In the genomic region with DNA sequence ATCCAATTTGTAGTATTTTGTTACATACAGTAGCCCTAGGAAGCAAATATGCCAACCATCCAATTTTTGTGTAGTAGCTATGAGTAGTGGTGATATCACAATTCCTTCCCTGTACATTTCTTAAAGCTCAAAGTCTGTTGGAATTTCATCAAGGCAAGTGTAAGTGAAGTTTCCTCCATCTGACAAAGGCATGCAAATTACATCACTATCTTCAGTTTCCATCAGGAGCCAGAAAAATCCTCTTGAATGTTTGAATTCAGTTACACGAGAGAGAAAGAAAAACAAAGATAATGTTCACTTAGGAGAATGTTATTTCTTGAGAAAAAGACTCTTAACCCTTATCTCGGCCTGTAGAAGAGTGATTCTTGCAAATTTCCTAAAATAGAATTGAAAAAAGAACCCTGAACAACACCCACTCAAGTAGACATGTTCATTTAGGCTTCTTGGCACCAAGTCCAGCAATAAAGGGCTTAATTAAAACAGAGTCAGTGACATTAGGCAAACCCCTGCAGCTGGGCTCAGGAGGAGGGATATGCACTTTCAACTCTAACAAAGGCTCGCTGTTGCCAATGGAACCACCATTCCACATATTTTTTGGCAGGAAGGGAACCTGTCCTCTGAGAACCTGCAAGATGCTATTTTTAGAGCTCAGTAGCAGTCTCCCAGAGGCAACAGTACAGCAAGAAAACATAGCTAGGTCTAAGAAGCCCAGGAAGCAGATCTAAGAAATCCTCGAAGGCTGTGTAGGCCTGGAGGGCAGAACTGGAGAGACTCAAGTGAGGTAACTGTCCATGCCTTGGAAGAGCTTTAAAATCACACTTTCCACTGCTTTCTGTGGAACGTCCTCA, we compare ENCODE assay signal across 10 cellular contexts.
DNase-seq lines count a peak whose midpoint lies in the region; ATAC-seq and TF ChIP-seq lines count a peak whose summit lies in the region.
"Had no signal": no experiment of that assay in that cellular context is flagged by ENCODE, and none has a peak within 500 bp of the region (broad histone marks: within the 10 kb centered on the region; RNA-seq: fewer than 3 reads in every experiment).

No MANE protein-coding gene starts in this region.

- ATAC-seq in gastroesophageal sphincter (peak; percentile 20), HG02623 (IDR thresholded peaks at IDR 0.05; ENCODE audit: unreplicated experiment) (no peak)
- no peak for ATAC-seq in effector memory CD8-positive, alpha-beta T cell (replicated peaks)

- H3K27ac Mint-ChIP-seq in effector memory CD8-positive, alpha-beta T cell, result no peak overlapping the region
- H3K27ac Mint-ChIP-seq in activated CD4-positive, alpha-beta memory T cell treated with anti-CD3 and anti-CD28 coated beads for 36 hours, result no peak overlapping the region

- H4K20me1 ChIP-seq in SK-N-SH (ENCODE audit: insufficient read depth), result no peaks in the 10 kb centered on the region

- H3K4me1 Mint-ChIP-seq in effector memory CD8-positive, alpha-beta T cell (ENCODE audit: low read depth in 2 of 2), result no peaks in the 10 kb centered on the region
- peaks cover 4% of the 10 kb centered on the region for H3K4me1 Mint-ChIP-seq in activated CD4-positive, alpha-beta memory T cell treated with anti-CD3 and anti-CD28 coated beads for 36 hours (ENCODE audit: low read depth)

- H3F3A ChIP-seq in SK-N-SH (replicated peaks; ENCODE audit: insufficient read depth), result peaks cover 51% of the 10 kb centered on the region

- no peaks in the 10 kb centered on the region for H3K27me3 ChIP-seq in SK-N-SH (ENCODE audit: insufficient read depth)
- no peaks in the 10 kb centered on the region for H3K27me3 ChIP-seq in gastroesophageal sphincter

- intact Hi-C loops in activated CD4-positive, alpha-beta memory T cell treated with anti-CD3 and anti-CD28 coated beads for 36 hours (cut with micrococcal nuclease), result no loop called here

- TF ChIP-seq EP300 in SK-N-SH (IDR thresholded peaks at IDR 0.05; ENCODE audit: borderline replicate concordance in 1 of 2, low read depth in 1 of 2, low read length in 1 of 2) (peak in 1 of 2 experiments; percentile 60; a peak in 1 of 4 replicates), gastroesophageal sphincter (IDR thresholded peaks at IDR 0.05) (no peak)

- H3K36me3 ChIP-seq in SK-N-SH (replicated peaks in 1 of 2; ENCODE audit: control insufficient read depth in 1 of 2, insufficient read depth in 2 of 2, low read length in 1 of 2) (no peaks in the 10 kb centered on the region), gastroesophageal sphincter (no peaks in the 10 kb centered on the region)

- H3K4me1 ChIP-seq in SK-N-SH (ENCODE audit: control insufficient read depth in 1 of 2, insufficient read depth in 2 of 2, low read depth in 1 of 2, low read length in 1 of 2) (peaks cover 12 to 47% of the 10 kb centered on the region in 2 experiments), gastroesophageal sphincter (peaks cover 9 to 61% (median 23%) of the 10 kb centered on the region in 3 donors)

- peaks cover 0 to 2% of the 10 kb centered on the region in 2 donors for H3K9me3 Mint-ChIP-seq in effector memory CD8-positive, alpha-beta T cell
- peaks cover 4% of the 10 kb centered on the region for H3K9me3 Mint-ChIP-seq in activated CD4-positive, alpha-beta memory T cell treated with anti-CD3 and anti-CD28 coated beads for 36 hours

- no peak overlapping the region for H2AFZ ChIP-seq in SK-N-SH (ENCODE audit: low read depth)

- no peaks in the 10 kb centered on the region for H3K79me2 ChIP-seq in SK-N-SH (ENCODE audit: insufficient read depth)

- H3K4me3 Mint-ChIP-seq in effector memory CD8-positive, alpha-beta T cell, result no peak overlapping the region
- H3K4me3 Mint-ChIP-seq in activated CD4-positive, alpha-beta memory T cell treated with anti-CD3 and anti-CD28 coated beads for 36 hours, result no peak overlapping the region

- H3K4me2 ChIP-seq in SK-N-SH, result peak overlapping the region; percentile 59

- WGBS in SK-N-SH (ENCODE audit: low lambda C conversion rate), result 59% methylated on average over 5 of the region's 5 CpGs
- WGBS in gastroesophageal sphincter (ENCODE audit: low coverage in 1 of 2), 2 donors, result 26 to 27% methylated on average over 2 to 4 of the region's 5 CpGs

- peak; percentile 33 for DNase-seq in ELF-1 (ENCODE audit: low read depth, low spot score)
- no peak for DNase-seq in SK-N-SH
- DNase-seq in retinal pigment epithelial cell (ENCODE audit: low read depth), result peak; percentile 82
- no peak for DNase-seq in effector memory CD8-positive, alpha-beta T cell
- DNase-seq in activated CD4-positive, alpha-beta memory T cell treated with anti-CD3 and anti-CD28 coated beads for 36 hours, result no peak
- no peak for DNase-seq in activated naive CD4-positive, alpha-beta T cell (lab: John Stamatoyannopoulos, UW)
- DNase-seq: activated gamma-delta T cell treated with Interleukin-2 at 50 U/mL for 16 hours; stimulated activated CD4-positive, alpha-beta T cell treated with anti-CD3 and anti-CD28 coated beads, Interleukin-4, amount 100 ng/mL, for 24 hours had no signal

- H3K4me3 ChIP-seq in SK-N-SH (ENCODE audit: low read depth in 2 of 2, low read length in 1 of 2), result no peak overlapping the region
- H3K4me3 ChIP-seq in gastroesophageal sphincter, result no peak overlapping the region
- no peak overlapping the region for H3K4me3 ChIP-seq in retinal pigment epithelial cell (ENCODE audit: low read length)

- H3K9ac ChIP-seq in SK-N-SH, result peak overlapping the region; percentile 10; the same call in 1 of the 2 replicates

- CTCF ChIA-PET in SK-N-SH (lab: Yijun Ruan, JAX), result no interaction called here
- CTCF ChIA-PET in activated CD4-positive, alpha-beta memory T cell treated with anti-CD3 and anti-CD28 coated beads for 36 hours (lab: Charles Lee), result no interaction called here

- no peaks in the 10 kb centered on the region for H3K9me2 ChIP-seq in SK-N-SH

- H3K36me3 Mint-ChIP-seq in effector memory CD8-positive, alpha-beta T cell (ENCODE audit: insufficient read depth), result no peaks in the 10 kb centered on the region
- no peaks in the 10 kb centered on the region for H3K36me3 Mint-ChIP-seq in activated CD4-positive, alpha-beta memory T cell treated with anti-CD3 and anti-CD28 coated beads for 36 hours

- H3K9me3 ChIP-seq in SK-N-SH (no peaks in the 10 kb centered on the region), gastroesophageal sphincter (no peaks in the 10 kb centered on the region)

- no peak for TF ChIP-seq RAD21 in SK-N-SH (IDR thresholded peaks at IDR 0.05; ENCODE audit: low read length)

- no peak for TF ChIP-seq POLR2A in gastroesophageal sphincter (IDR thresholded peaks at IDR 0.05)

- TF ChIP-seq CTCF in SK-N-SH (IDR thresholded peaks at IDR 0.05) (no peak), gastroesophageal sphincter (IDR thresholded peaks at IDR 0.05) (no peak), retinal pigment epithelial cell (conservative IDR thresholded peaks at IDR 0.05; ENCODE audit: low read depth, low read length) (no peak)

- POLR2A ChIA-PET in SK-N-SH (lab: Yijun Ruan, JAX), result no interaction called here
- POLR2A ChIA-PET in activated CD4-positive, alpha-beta memory T cell treated with anti-CD3 and anti-CD28 coated beads for 36 hours (lab: Charles Lee), result no interaction called here

- peak overlapping the region; percentile 60 to 86; a peak in 3 of 4 replicates for H3K27ac ChIP-seq in SK-N-SH (ENCODE audit: low read depth in 2 of 2, low read length in 1 of 2)
- H3K27ac ChIP-seq in gastroesophageal sphincter, result peak overlapping the region; percentile 43 to 82 (median 66)

- peaks cover 7 to 25% of the 10 kb centered on the region in 2 donors for H3K27me3 Mint-ChIP-seq in effector memory CD8-positive, alpha-beta T cell
- H3K27me3 Mint-ChIP-seq in activated CD4-positive, alpha-beta memory T cell treated with anti-CD3 and anti-CD28 coated beads for 36 hours, result peaks cover 5% of the 10 kb centered on the region

TF ChIP-seq in SK-N-SH, 30 proteins besides CTCF, POLR2A, EP300 and RAD21 (continues in another document):
- TF ChIP-seq GABPA (IDR thresholded peaks at IDR 0.05; ENCODE audit: low read depth) (no peak), SMC3 (IDR thresholded peaks at IDR 0.05; ENCODE audit: low read depth, low read length) (no peak), POLR2AphosphoS5 (IDR thresholded peaks at IDR 0.05; ENCODE audit: low read depth, low read length) (no peak), NFIC (IDR thresholded peaks at IDR 0.05; ENCODE audit: borderline replicate concordance) (0 out of 2 replicates have a peak, but pooled peaks have one; percentile 36), TAF1 (IDR thresholded peaks at IDR 0.05; ENCODE audit: borderline replicate concordance, low read depth, low read length) (no peak), FOSL2 (IDR thresholded peaks at IDR 0.05; ENCODE audit: borderline replicate concordance, low read depth) (no peak; the same call in 1 of the 2 replicates), TCF12 (IDR thresholded peaks at IDR 0.05) (peak; percentile 74), TEAD4 (IDR thresholded peaks at IDR 0.05; ENCODE audit: borderline replicate concordance, insufficient read depth) (peak; percentile 67; the same call in 1 of the 2 replicates), CHD2 (IDR thresholded peaks at IDR 0.05; ENCODE audit: low read length, partially characterized antibody) (no peak), SIN3A (IDR thresholded peaks at IDR 0.05; ENCODE audit: borderline replicate concordance, low read depth, low read length) (no peak), MEF2A (IDR thresholded peaks at IDR 0.05; ENCODE audit: borderline replicate concordance, low read depth) (no peak), JUND (IDR thresholded peaks at IDR 0.05) (peak; percentile 49; the same call in 1 of the 2 replicates), NRF1 (IDR thresholded peaks at IDR 0.05; ENCODE audit: low read depth, low read length) (no peak)
- TF ChIP-seq, protein P1, sequence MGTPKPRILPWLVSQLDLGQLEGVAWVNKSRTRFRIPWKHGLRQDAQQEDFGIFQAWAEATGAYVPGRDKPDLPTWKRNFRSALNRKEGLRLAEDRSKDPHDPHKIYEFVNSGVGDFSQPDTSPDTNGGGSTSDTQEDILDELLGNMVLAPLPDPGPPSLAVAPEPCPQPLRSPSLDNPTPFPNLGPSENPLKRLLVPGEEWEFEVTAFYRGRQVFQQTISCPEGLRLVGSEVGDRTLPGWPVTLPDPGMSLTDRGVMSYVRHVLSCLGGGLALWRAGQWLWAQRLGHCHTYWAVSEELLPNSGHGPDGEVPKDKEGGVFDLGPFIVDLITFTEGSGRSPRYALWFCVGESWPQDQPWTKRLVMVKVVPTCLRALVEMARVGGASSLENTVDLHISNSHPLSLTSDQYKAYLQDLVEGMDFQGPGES (IDR thresholded peaks at IDR 0.05; ENCODE audit: low read depth, low read length), result no peak
- TF ChIP-seq, protein P2, sequence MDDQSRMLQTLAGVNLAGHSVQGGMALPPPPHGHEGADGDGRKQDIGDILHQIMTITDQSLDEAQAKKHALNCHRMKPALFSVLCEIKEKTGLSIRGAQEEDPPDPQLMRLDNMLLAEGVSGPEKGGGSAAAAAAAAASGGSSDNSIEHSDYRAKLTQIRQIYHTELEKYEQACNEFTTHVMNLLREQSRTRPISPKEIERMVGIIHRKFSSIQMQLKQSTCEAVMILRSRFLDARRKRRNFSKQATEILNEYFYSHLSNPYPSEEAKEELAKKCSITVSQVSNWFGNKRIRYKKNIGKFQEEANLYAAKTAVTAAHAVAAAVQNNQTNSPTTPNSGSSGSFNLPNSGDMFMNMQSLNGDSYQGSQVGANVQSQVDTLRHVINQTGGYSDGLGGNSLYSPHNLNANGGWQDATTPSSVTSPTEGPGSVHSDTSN (IDR thresholded peaks at IDR 0.05), result peak; percentile 73

Comparison
In these comparisons a context has a peak if more than half of its experiments do, and no peak if none do; other contexts are left out.
1. DNase-seq: peak in ELF-1 (single experiment) and retinal pigment epithelial cell (single experiment); none in SK-N-SH (single experiment), effector memory CD8-positive, alpha-beta T cell (0 of 3), activated CD4-positive, alpha-beta memory T cell treated with anti-CD3 and anti-CD28 coated beads for 36 hours (single experiment) and activated naive CD4-positive, alpha-beta T cell (0 of 4).